Comparison of ENCODE assay signal across 25 cellular contexts in genomic region chr7:12370249-12370648, GRCh38. TPM values are rescaled to one million over a fixed set of nuclear protein-coding genes. Genes with fewer than 3 reads are reported as not detected.
"Had no signal": no experiment of that assay in that cellular context is flagged by ENCODE, and none has a peak within 500 bp of the region (broad histone marks: within the 10 kb centered on the region; RNA-seq: fewer than 3 reads in every experiment).

No MANE protein-coding gene starts in this region.

- H3K36me3 Mint-ChIP-seq: activated CD8-positive, alpha-beta memory T cell treated with anti-CD3 and anti-CD28 coated beads, Interleukin-2, amount 10 ng/mL, durations not matched to agents 7 days and 5 days had no signal

- H3K27me3 Mint-ChIP-seq: activated CD4-positive, alpha-beta T cell treated with anti-CD3 and anti-CD28 coated beads, Interleukin-2, amount 10 ng/mL, durations not matched to agents 24 days and 14 days; activated CD8-positive, alpha-beta memory T cell treated with anti-CD3 and anti-CD28 coated beads, Interleukin-2, amount 10 ng/mL, durations not matched to agents 7 days and 5 days; central memory CD8-positive, alpha-beta T cell had no signal

- H3K4me3 Mint-ChIP-seq: activated CD4-positive, alpha-beta T cell treated with anti-CD3 and anti-CD28 coated beads, Interleukin-2, amount 10 ng/mL, durations not matched to agents 24 days and 14 days; activated CD8-positive, alpha-beta memory T cell treated with anti-CD3 and anti-CD28 coated beads, Interleukin-2, amount 10 ng/mL, durations not matched to agents 7 days and 5 days; activated naive CD4-positive, alpha-beta T cell treated with anti-CD3 and anti-CD28 coated beads, Interleukin-2, amount 50 U/mL, for 24 hours; activated T-cell treated with anti-CD3 and anti-CD28 coated beads, Interleukin-2, amount 50 U/mL, for 24 hours; activated T-helper 1 cell treated with anti-CD3 and anti-CD28 coated beads, Interleukin-12 subunit alpha, Interleukin-12 subunit beta, Interleukin-2, Interleukin-4 antibody, amounts not matched to agents 30 ng/mL and 10 ng/mL and 1 ng/mL, durations not matched to agents 14 hours and 24 hours and 36 hours; central memory CD8-positive, alpha-beta T cell; T-helper 1 cell treated with Interleukin-12 subunit alpha and Interleukin-12 subunit beta and Interleukin-4 antibody, amounts not matched to agents 30 μg/mL and 1 μg/mL, for 36 hours; WTC11 had no signal

- H3K27ac ChIP-seq: ascending aorta, body of pancreas, SJCRH30 had no signal

- H3K27ac Mint-ChIP-seq: activated CD4-positive, alpha-beta T cell treated with anti-CD3 and anti-CD28 coated beads, Interleukin-2, amount 10 ng/mL, durations not matched to agents 24 days and 14 days; activated CD8-positive, alpha-beta memory T cell treated with anti-CD3 and anti-CD28 coated beads, Interleukin-2, amount 10 ng/mL, durations not matched to agents 7 days and 5 days; activated naive CD4-positive, alpha-beta T cell treated with anti-CD3 and anti-CD28 coated beads, Interleukin-2, amount 50 U/mL, for 24 hours; activated T-cell treated with anti-CD3 and anti-CD28 coated beads, Interleukin-2, amount 50 U/mL, for 24 hours; activated T-helper 1 cell treated with anti-CD3 and anti-CD28 coated beads, Interleukin-12 subunit alpha, Interleukin-12 subunit beta, Interleukin-2, Interleukin-4 antibody, amounts not matched to agents 30 ng/mL and 10 ng/mL and 1 ng/mL, durations not matched to agents 14 hours and 24 hours and 36 hours; T-helper 1 cell treated with Interleukin-12 subunit alpha and Interleukin-12 subunit beta and Interleukin-4 antibody, amounts not matched to agents 30 μg/mL and 1 μg/mL, for 36 hours; WTC11 had no signal

- H3K4me1 Mint-ChIP-seq: activated CD4-positive, alpha-beta T cell treated with anti-CD3 and anti-CD28 coated beads, Interleukin-2, amount 10 ng/mL, durations not matched to agents 24 days and 14 days; activated CD8-positive, alpha-beta memory T cell treated with anti-CD3 and anti-CD28 coated beads, Interleukin-2, amount 10 ng/mL, durations not matched to agents 7 days and 5 days; activated naive CD4-positive, alpha-beta T cell treated with anti-CD3 and anti-CD28 coated beads, Interleukin-2, amount 50 U/mL, for 24 hours; central memory CD8-positive, alpha-beta T cell; WTC11 had no signal

- H3K9me3 Mint-ChIP-seq: activated CD4-positive, alpha-beta T cell treated with anti-CD3 and anti-CD28 coated beads, Interleukin-2, amount 10 ng/mL, durations not matched to agents 24 days and 14 days; activated naive CD4-positive, alpha-beta T cell treated with anti-CD3 and anti-CD28 coated beads, Interleukin-2, amount 50 U/mL, for 24 hours; activated T-cell treated with anti-CD3 and anti-CD28 coated beads, Interleukin-2, amount 50 U/mL, for 24 hours; activated T-helper 1 cell treated with anti-CD3 and anti-CD28 coated beads, Interleukin-12 subunit alpha, Interleukin-12 subunit beta, Interleukin-2, Interleukin-4 antibody, amounts not matched to agents 30 ng/mL and 10 ng/mL and 1 ng/mL, durations not matched to agents 14 hours and 24 hours and 36 hours; central memory CD8-positive, alpha-beta T cell; T-helper 1 cell treated with Interleukin-12 subunit alpha and Interleukin-12 subunit beta and Interleukin-4 antibody, amounts not matched to agents 30 μg/mL and 1 μg/mL, for 36 hours; WTC11 had no signal

- DNase-seq: activated CD4-positive, alpha-beta T cell treated with anti-CD3 and anti-CD28 coated beads for 1 hour; activated CD4-positive, alpha-beta T cell treated with anti-CD3 and anti-CD28 coated beads, Interleukin-2, amount 10 ng/mL, durations not matched to agents 24 days and 14 days; activated CD4-positive, alpha-beta T cell treated with anti-CD3 and anti-CD28 coated beads, Interleukin-2, amount 50 U/mL, for 48 hours; activated CD8-positive, alpha-beta memory T cell treated with anti-CD3 and anti-CD28 coated beads, Interleukin-2, amount 10 ng/mL, durations not matched to agents 7 days and 5 days; activated effector memory CD4-positive, alpha-beta T cell treated with Interleukin-2 at 50 U/mL for 16 hours; activated naive CD4-positive, alpha-beta T cell; activated T-cell treated with anti-CD3 and anti-CD28 coated beads, Interleukin-2, amount 50 U/mL, for 24 hours; amniotic stem cell; body of pancreas; Kasumi-1; NCI-H1105 treated with DMSO at 0.1 percent for 48 hours; NCI-H1436 treated with DMSO at 0.1 percent for 48 hours; NCI-H187; NCI-H2081; NCI-H524 treated with DMSO at 0.1 percent for 48 hours; NCI-H774; SJCRH30 had no signal

- H3K36me3 ChIP-seq: ascending aorta, SJCRH30 had no signal

- ATAC-seq: activated CD8-positive, alpha-beta memory T cell treated with anti-CD3 and anti-CD28 coated beads, Interleukin-2, amount 10 ng/mL, durations not matched to agents 7 days and 5 days; body of pancreas; WTC11 had no signal

- H3K27me3 ChIP-seq: ascending aorta, body of pancreas, SJCRH30 had no signal

- H3K4me3 ChIP-seq: ascending aorta, body of pancreas, SJCRH30 had no signal

- H3K4me1 ChIP-seq: ascending aorta, body of pancreas, SJCRH30 had no signal

- H3K9me3 ChIP-seq: ascending aorta, body of pancreas, SJCRH30 had no signal

RNA-seq across cellular contexts. Expression of gene VWDE, which starts 33.4 kb away (rescaled TPM):
- total RNA-seq: ascending aorta, OCI-LY7, RPMI7951, SJCRH30 had no signal
